Comparison of ENCODE assay signal across 15 cellular contexts in genomic region chr10:133164816-133165555, GRCh38. TPM values are rescaled to one million over a fixed set of nuclear protein-coding genes. Genes with fewer than 3 reads are reported as not detected.
"Had no signal": no experiment of that assay in that cellular context is flagged by ENCODE, and none has a peak within 500 bp of the region (broad histone marks: within the 10 kb centered on the region; RNA-seq: fewer than 3 reads in every experiment).

No MANE protein-coding gene starts in this region.

- H3K27ac ChIP-seq: ascending aorta, psoas muscle, transverse colon, vagina had no signal

- H3K4me3 Mint-ChIP-seq: activated CD8-positive, alpha-beta T cell treated with anti-CD3 and anti-CD28 coated beads for 36 hours; nephron progenitor cell; stimulated activated naive CD8-positive, alpha-beta T cell treated with anti-CD3 and anti-CD28 coated beads, Interleukin-15, Interleukin-2, amounts not matched to agents 100 ng/mL and 50 ng/mL, for 24 hours; T-helper 2 cell treated with Interferon-gamma antibody and Interleukin-4, amounts not matched to agents 5 μg/mL and 100 μg/mL, for 36 hours; WTC11 had no signal

- H3K4me3 ChIP-seq: ascending aorta, psoas muscle, transverse colon, vagina had no signal

- ATAC-seq: activated CD8-positive, alpha-beta T cell treated with anti-CD3 and anti-CD28 coated beads for 36 hours; psoas muscle; WTC11 had no signal

- H3K36me3 ChIP-seq: ascending aorta, transverse colon, vagina had no signal

- H3K9me3 ChIP-seq: ascending aorta, psoas muscle, SK-N-SH, transverse colon, vagina had no signal

- H3K9me3 Mint-ChIP-seq: activated CD8-positive, alpha-beta T cell treated with anti-CD3 and anti-CD28 coated beads for 36 hours; nephron progenitor cell; stimulated activated naive CD8-positive, alpha-beta T cell treated with anti-CD3 and anti-CD28 coated beads, Interleukin-15, Interleukin-2, amounts not matched to agents 100 ng/mL and 50 ng/mL, for 24 hours; T-helper 2 cell treated with Interferon-gamma antibody and Interleukin-4, amounts not matched to agents 5 μg/mL and 100 μg/mL, for 36 hours had no signal

- DNase-seq: activated CD4-positive, alpha-beta T cell treated with anti-CD3 and anti-CD28 coated beads for 48 hours; activated CD8-positive, alpha-beta T cell treated with anti-CD3 and anti-CD28 coated beads for 36 hours; activated naive CD4-positive, alpha-beta T cell treated with anti-CD3 and anti-CD28 coated beads, Interleukin-2, amount 50 U/mL, for 16 hours; activated T-cell treated with anti-CD3 and anti-CD28 coated beads, Interleukin-2, amount 50 U/mL, for 1 hour; cortex of kidney; nephron progenitor cell; occipital lobe had no signal

- H3K27me3 ChIP-seq: ascending aorta, vagina had no signal

- H3K27ac Mint-ChIP-seq: activated CD8-positive, alpha-beta T cell treated with anti-CD3 and anti-CD28 coated beads for 36 hours; nephron progenitor cell; stimulated activated naive CD8-positive, alpha-beta T cell treated with anti-CD3 and anti-CD28 coated beads, Interleukin-15, Interleukin-2, amounts not matched to agents 100 ng/mL and 50 ng/mL, for 24 hours; T-helper 2 cell treated with Interferon-gamma antibody and Interleukin-4, amounts not matched to agents 5 μg/mL and 100 μg/mL, for 36 hours; WTC11 had no signal

RNA-seq across cellular contexts. Expression of gene KNDC1, which starts 5.0 kb away (rescaled TPM):
- total RNA-seq: activated CD8-positive, alpha-beta T cell treated with anti-CD3 and anti-CD28 coated beads for 36 hours had no signal
